Comparison of ENCODE assay signal across 22 cellular contexts in genomic region chr13:44224433-44225149, GRCh38.
DNase-seq lines count a peak whose midpoint lies in the region; ATAC-seq, FAIRE-seq and TF ChIP-seq lines count a peak whose summit lies in the region.
"Had no signal": no experiment of that assay in that cellular context is flagged by ENCODE, and none has a peak within 500 bp of the region (broad histone marks: within the 10 kb centered on the region; RNA-seq: fewer than 3 reads in every experiment).

No MANE protein-coding gene starts in this region.

- peak in 2 of 4 donors; percentile 12 to 62 for ATAC-seq in pancreas
- ATAC-seq in GM21737 (IDR thresholded peaks at IDR 0.05; ENCODE audit: unreplicated experiment) = no peak
- ATAC-seq: activated CD8-positive, alpha-beta memory T cell treated with anti-CD3 and anti-CD28 coated beads, Interleukin-2, amount 10 ng/mL, durations not matched to agents 7 days and 5 days; HCT116; T-helper 17 cell had no signal

- H3K27ac ChIP-seq in cingulate gyrus (ENCODE audit: low read depth, low read length) = peak overlapping the region; percentile 86
- H3K27ac ChIP-seq in left ventricle myocardium inferior (replicated peaks) = peak overlapping the region; percentile 82
- no peak overlapping the region for H3K27ac ChIP-seq in pancreas
- H3K27ac ChIP-seq in thyroid gland = peak overlapping the region; percentile 52 to 71 (median 59)
- H3K27ac ChIP-seq in RWPE1 = no peak overlapping the region

- H3K36me3 Mint-ChIP-seq in osteocyte (ENCODE audit: unreplicated experiment) = no peaks in the 10 kb centered on the region
- H3K36me3 Mint-ChIP-seq: activated CD8-positive, alpha-beta memory T cell treated with anti-CD3 and anti-CD28 coated beads, Interleukin-2, amount 10 ng/mL, durations not matched to agents 7 days and 5 days had no signal

- TF ChIP-seq POLR2A in thyroid gland (IDR thresholded peaks at IDR 0.05) = no peak

- DNase-seq in left ventricle myocardium inferior (no peak), pancreas (no peak), thyroid gland (no peak), NCI-H1105 treated with DMSO at 0.1 percent for 48 hours (lab: John Stamatoyannopoulos, UW) (no peak), osteocyte (ENCODE audit: extremely low spot score, unreplicated experiment) (no peak), RWPE1 (ENCODE audit: low spot score) (no peak)
- DNase-seq: activated CD4-positive, CD25-positive, alpha-beta regulatory T cell; activated CD8-positive, alpha-beta memory T cell treated with anti-CD3 and anti-CD28 coated beads, Interleukin-2, amount 10 ng/mL, durations not matched to agents 7 days and 5 days; activated gamma-delta T cell treated with Interleukin-2 at 50 U/mL for 16 hours; AML-193; Calu3; dermis blood vessel endothelial cell; GF-D8; NCI-H2107; stimulated activated naive CD4-positive, alpha-beta T cell; T-helper 17 cell had no signal

- no peak overlapping the region for H3K4me3 Mint-ChIP-seq in osteocyte (ENCODE audit: unreplicated experiment)
- H3K4me3 Mint-ChIP-seq: activated CD8-positive, alpha-beta memory T cell treated with anti-CD3 and anti-CD28 coated beads, Interleukin-2, amount 10 ng/mL, durations not matched to agents 7 days and 5 days; IgD-negative memory B cell; neural crest cell; T-helper 17 cell had no signal

- H3K4me1 ChIP-seq in left ventricle myocardium inferior (peaks cover 25% of the 10 kb centered on the region), pancreas (peaks cover 0 to 7% (median 0%) of the 10 kb centered on the region in 3 donors), thyroid gland (peaks cover 20 to 26% of the 10 kb centered on the region in 2 donors)

- H3K27ac Mint-ChIP-seq in osteocyte (ENCODE audit: unreplicated experiment) = no peak overlapping the region
- H3K27ac Mint-ChIP-seq: activated CD8-positive, alpha-beta memory T cell treated with anti-CD3 and anti-CD28 coated beads, Interleukin-2, amount 10 ng/mL, durations not matched to agents 7 days and 5 days; IgD-negative memory B cell; T-helper 17 cell had no signal

- H3K36me3 ChIP-seq in left ventricle myocardium inferior (no peaks in the 10 kb centered on the region), pancreas (no peaks in the 10 kb centered on the region), thyroid gland (no peaks in the 10 kb centered on the region)

- H3K9me3 Mint-ChIP-seq in osteocyte (ENCODE audit: unreplicated experiment) = no peaks in the 10 kb centered on the region
- H3K9me3 Mint-ChIP-seq: IgD-negative memory B cell had no signal

- POLR2A ChIA-PET in RWPE1 (lab: Yijun Ruan, JAX; ENCODE audit: low non-redundant PET) = no interaction called here

- H3K4me3 ChIP-seq in left ventricle myocardium inferior (no peak overlapping the region), pancreas (no peak overlapping the region), thyroid gland (replicated peaks in 1 of 3) (no peak overlapping the region)

- H3K9me3 ChIP-seq in left ventricle myocardium inferior (replicated peaks) = no peaks in the 10 kb centered on the region
- H3K9me3 ChIP-seq in pancreas = no peaks in the 10 kb centered on the region
- H3K9me3 ChIP-seq in thyroid gland = no peaks in the 10 kb centered on the region

- TF ChIP-seq CTCF in left ventricle myocardium inferior (IDR thresholded peaks at IDR 0.05; ENCODE audit: borderline replicate concordance) (no peak), pancreas (IDR thresholded peaks at IDR 0.05) (no peak), thyroid gland (IDR thresholded peaks at IDR 0.05) (no peak), osteocyte (IDR thresholded peaks at IDR 0.05) (no peak), RWPE1 (conservative IDR thresholded peaks at IDR 0.05; ENCODE audit: low read depth) (no peak)

- H3K27me3 ChIP-seq in left ventricle myocardium inferior (ENCODE audit: low read depth) = no peaks in the 10 kb centered on the region
- no peaks in the 10 kb centered on the region for H3K27me3 ChIP-seq in pancreas
- H3K27me3 ChIP-seq in thyroid gland = no peaks in the 10 kb centered on the region

- intact Hi-C loops in left ventricle myocardium inferior (cut with micrococcal nuclease) (no loop called here), pancreas (cut with DNase I) (no loop called here), thyroid gland (cut with DNase I) (no loop called here)

- FAIRE-seq in pancreas (lab: Jason Lieb, UNC) = peak; percentile 85
- FAIRE-seq: astrocyte had no signal

- H3K27me3 Mint-ChIP-seq in osteocyte (ENCODE audit: unreplicated experiment) = no peaks in the 10 kb centered on the region
- H3K27me3 Mint-ChIP-seq: IgD-negative memory B cell had no signal

- WGBS in pancreas, 2 donors = 75 to 82% methylated on average over 2 of the region's 2 CpGs
- WGBS in thyroid gland, 2 donors = 52 to 70% methylated on average over 2 of the region's 2 CpGs

- CTCF ChIA-PET in RWPE1 (lab: Yijun Ruan, JAX) = interaction anchor here (0.6 to 0.8 kb wide), 2 partner anchors 33 to 54 kb away, joined by 3 to 5 read pairs; no protein-coding TSS in a partner anchor

- H3K4me1 Mint-ChIP-seq in osteocyte (ENCODE audit: unreplicated experiment) = peaks cover 4% of the 10 kb centered on the region
- H3K4me1 Mint-ChIP-seq: activated CD8-positive, alpha-beta memory T cell treated with anti-CD3 and anti-CD28 coated beads, Interleukin-2, amount 10 ng/mL, durations not matched to agents 7 days and 5 days; IgD-negative memory B cell; neural crest cell had no signal

Comparison
In these comparisons a context has a peak if more than half of its experiments do, and no peak if none do; other contexts are left out.
1. H3K27ac ChIP-seq: peak in cingulate gyrus (single experiment), left ventricle myocardium inferior (single experiment) and thyroid gland (3 of 3); none in pancreas (0 of 4) and RWPE1 (single experiment).